In genomic region chr7:55365680-55366460, GRCh38 we compare ENCODE assay signal across 8 cellular contexts. TPM values are rescaled to one million over a fixed set of nuclear protein-coding genes. Genes with fewer than 3 reads are reported as not detected.
DNase-seq lines count a peak whose midpoint lies in the region; ATAC-seq, FAIRE-seq and TF ChIP-seq lines count a peak whose summit lies in the region.

No MANE protein-coding gene starts in this region.

- peak; percentile 95 for DNase-seq in AG20443 (ENCODE audit: low spot score)
- peak; percentile 84 for DNase-seq in NCI-H345 treated with DMSO at 0.1 percent for 48 hours (lab: John Stamatoyannopoulos, UW; ENCODE audit: unreplicated experiment)
- peak; percentile 92 for DNase-seq in cerebellar cortex (ENCODE audit: low spot score)
- peak; percentile 99 for DNase-seq in kidney
- peak; percentile 89 to 94 for DNase-seq in stimulated activated CD4-positive, alpha-beta T cell treated with anti-CD3 and anti-CD28 coated beads, Interleukin-15, amount 100 ng/mL, for 1 hour (ENCODE audit: low read depth in 1 of 2, low spot score in 1 of 2)

- H3K4me1 ChIP-seq in kidney (ENCODE audit: control insufficient read depth in 1 of 2, insufficient read depth in 1 of 2, low read depth in 1 of 2, low read length in 2 of 2) = peaks cover 10 to 20% of the 10 kb centered on the region in 2 donors

- no peaks in the 10 kb centered on the region for H3K36me3 ChIP-seq in kidney (ENCODE audit: control insufficient read depth in 1 of 2, insufficient read depth in 2 of 2, low read length in 2 of 2)

- peak; percentile 35 for TF ChIP-seq CTCF in kidney (IDR thresholded peaks at IDR 0.05; ENCODE audit: borderline replicate concordance, extremely low read depth, insufficient read depth)

- peak overlapping the region; percentile 95 to 96 for H3K27ac ChIP-seq in kidney (ENCODE audit: low read depth in 2 of 2, low read length in 2 of 2)

- FAIRE-seq in kidney (lab: Jason Lieb, UNC) = no peak

- intact Hi-C loops in kidney (cut with DNase I) = no loop called here

- H3K4me3 ChIP-seq in kidney (ENCODE audit: low read length in 2 of 2) = peak overlapping the region; percentile 89 to 96

- no peaks in the 10 kb centered on the region for H3K9me3 ChIP-seq in kidney (ENCODE audit: control insufficient read depth in 1 of 2, low read length in 2 of 2)

- ATAC-seq in GM19025 (IDR thresholded peaks at IDR 0.05; ENCODE audit: low read depth, unreplicated experiment) = peak; percentile 73
- ATAC-seq in HG03280 (IDR thresholded peaks at IDR 0.05; ENCODE audit: unreplicated experiment) = peak; percentile 81
- ATAC-seq in activated CD4-positive, CD25-positive, alpha-beta regulatory T cell treated with anti-CD3 and anti-CD28 coated beads, Interleukin-2, amount 50 U/mL, for 24 hours = peak; percentile 84 to 88

- H3K9ac ChIP-seq in kidney (ENCODE audit: low read length in 2 of 2) = peak overlapping the region; percentile 90 to 94

RNA-seq across cellular contexts. Expression of gene LANCL2, which starts 0.7 kb away (rescaled TPM):
- total RNA-seq in kidney = 18.3 TPM
- 9.9 TPM for polyA plus RNA-seq in kidney (ENCODE audit: insufficient read depth, low read depth, low replicate concordance)

Comparison
In these comparisons a context has a peak if more than half of its experiments do, and no peak if none do; other contexts are left out.
1. Peak in every context shown above with its lines: DNase-seq, ATAC-seq, H3K4me3 ChIP-seq and H3K27ac ChIP-seq.